In the genomic region with DNA sequence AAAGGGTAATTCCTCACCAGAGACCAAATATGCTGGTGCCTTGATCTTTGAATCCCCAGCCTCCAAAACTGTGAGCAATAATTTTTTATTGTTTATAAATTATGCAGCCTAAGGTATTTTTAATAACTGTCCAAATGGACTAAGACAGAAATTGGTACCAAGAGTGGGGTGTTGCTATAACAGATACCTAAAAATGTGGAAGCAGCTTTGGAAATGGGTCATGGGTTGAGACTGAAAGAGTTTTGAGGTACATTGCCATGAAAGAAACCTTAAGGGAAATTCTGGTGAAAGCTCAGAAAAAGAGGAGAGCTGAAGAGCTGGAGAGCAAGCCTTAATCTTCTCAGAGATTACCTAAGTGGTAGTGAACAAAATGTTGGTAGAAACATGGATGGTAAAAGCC, we compare ENCODE assay signal across 34 cellular contexts.
"Had no signal": no experiment of that assay in that cellular context is flagged by ENCODE, and none has a peak within 500 bp of the region (broad histone marks: within the 10 kb centered on the region; RNA-seq: fewer than 3 reads in every experiment).

No MANE protein-coding gene starts in this region.

- DNase-seq: Karpas-422, Kasumi-1, MG63, MM.1S, MV-4-11, NCI-H1048, NCI-H1092, NCI-H1092 treated with DMSO at 0.1 percent for 48 hours, NCI-H1105, NCI-H1105 treated with DMSO at 0.1 percent for 48 hours, NCI-H1417, NCI-H1417 treated with DMSO at 0.1 percent for 48 hours, NCI-H1436, NCI-H1436 treated with DMSO at 0.1 percent for 48 hours, NCI-H1694, NCI-H1694 treated with DMSO at 0.1 percent for 48 hours, NCI-H187, NCI-H187 treated with DMSO at 0.1 percent for 48 hours, NCI-H1930, NCI-H2029, NCI-H2029 treated with DMSO at 0.1 percent for 48 hours, NCI-H2081, NCI-H2081 treated with DMSO at 0.1 percent for 48 hours, NCI-H2107, NCI-H2171, NCI-H2171 treated with DMSO at 0.1 percent for 48 hours, NCI-H2227 treated with DMSO at 0.1 percent for 48 hours, NCI-H226, NCI-H345, NCI-H446, NCI-H510A, NCI-H510A treated with DMSO at 0.1 percent for 48 hours, NCI-H524 had no signal

- H3K27ac ChIP-seq: KMS-11 had no signal

- H3K27me3 ChIP-seq: MG63 had no signal

- H3K4me2 ChIP-seq: KMS-11 had no signal

- H3K9ac ChIP-seq: KMS-11 had no signal

- H3K36me3 ChIP-seq: MG63 had no signal

- H3K4me3 ChIP-seq: MG63 had no signal
